Comparison of ENCODE assay signal across 8 cellular contexts in the genomic region with DNA sequence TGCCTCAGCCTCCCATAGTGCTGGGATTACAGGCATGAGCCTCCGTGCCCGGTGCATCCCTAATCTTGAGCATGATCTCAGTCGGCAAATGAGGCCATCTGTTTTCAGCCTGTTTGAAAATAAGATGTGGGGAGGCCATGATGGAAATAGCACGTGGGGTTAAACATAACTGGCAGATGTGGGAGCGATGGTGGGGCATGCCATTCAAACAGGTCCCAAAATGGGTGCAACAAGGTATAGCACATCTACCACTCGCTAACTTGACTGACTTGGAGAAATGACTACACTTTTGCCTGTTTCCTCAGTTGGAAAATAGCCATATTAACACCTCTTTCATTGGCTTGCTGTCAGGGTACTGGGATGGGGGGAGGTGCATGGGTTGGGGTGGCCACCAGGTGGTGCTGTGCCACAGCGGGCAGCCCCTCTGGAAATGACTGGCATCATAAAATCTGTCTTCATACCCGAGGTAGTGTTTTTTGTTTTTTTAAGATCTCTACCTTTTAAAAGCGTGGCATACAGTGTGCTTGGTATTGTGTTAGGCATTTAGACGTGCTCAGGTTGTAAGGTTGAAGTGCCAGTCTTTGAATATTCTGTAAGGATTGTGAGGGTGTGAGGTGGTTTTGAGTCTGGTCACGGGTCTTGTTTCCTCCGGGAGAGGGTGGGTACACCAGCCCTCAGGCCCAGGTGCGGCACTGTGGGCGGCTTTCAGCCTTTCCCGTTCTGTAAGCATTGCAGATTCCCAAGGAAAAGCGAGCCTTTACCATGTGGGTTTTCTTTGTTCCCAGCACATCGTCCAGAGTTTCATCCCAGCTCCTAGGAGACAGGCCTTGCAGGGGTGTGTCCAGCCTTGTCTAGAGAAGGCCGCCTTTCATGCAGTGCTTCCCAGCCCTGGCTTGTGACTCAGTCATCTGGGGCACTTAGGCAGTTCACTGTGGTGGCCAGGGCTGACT. TPM values are rescaled to one million over a fixed set of nuclear protein-coding genes. Genes with fewer than 3 reads are reported as not detected.
DNase-seq lines count a peak whose midpoint lies in the region; ATAC-seq, FAIRE-seq and TF ChIP-seq lines count a peak whose summit lies in the region.

No MANE protein-coding gene starts in this region.

- TF ChIP-seq CTCF in bronchial epithelial cell (IDR thresholded peaks at IDR 0.05; ENCODE audit: insufficient read depth, low read length, severe bottlenecking) = peak; percentile 96
- TF ChIP-seq CTCF in keratinocyte (optimal IDR thresholded peaks at IDR 0.05 in 1 of 3, IDR thresholded peaks at IDR 0.05 in 1 of 3, conservative IDR thresholded peaks at IDR 0.05 in 1 of 3; ENCODE audit: extremely low read depth in 1 of 3, insufficient read depth in 2 of 3, low read length in 3 of 3) = peak; percentile 93 to 99 (median 95)

- H3K27me3 ChIP-seq in bronchial epithelial cell (ENCODE audit: control insufficient read depth, insufficient read depth, low read length) (peaks cover 3% of the 10 kb centered on the region), keratinocyte (ENCODE audit: control insufficient read depth, extremely low read depth, insufficient read depth, low read length) (peaks cover 15% of the 10 kb centered on the region)

- H3K4me2 ChIP-seq in keratinocyte (ENCODE audit: control insufficient read depth, extremely low read depth, insufficient read depth, low read depth, low read length) = peak overlapping the region; percentile 8

- dilution Hi-C loops in keratinocyte (cut with MboI; ENCODE audit: extremely low pct_ligation_motif_present, low sequenced_read_pairs) = no loop called here

- peak overlapping the region; percentile 13 for H3K9ac ChIP-seq in keratinocyte (ENCODE audit: control insufficient read depth, extremely low read depth, insufficient read depth, low read length)

- peaks cover 33% of the 10 kb centered on the region for H3K79me2 ChIP-seq in keratinocyte (ENCODE audit: control insufficient read depth, insufficient read depth, low read length)

- H2AFZ ChIP-seq in keratinocyte (ENCODE audit: control insufficient read depth, low read length) = no peak overlapping the region

- no peak for ATAC-seq in HG02759 (IDR thresholded peaks at IDR 0.05; ENCODE audit: unreplicated experiment)

- H3K36me3 ChIP-seq in bronchial epithelial cell (ENCODE audit: control insufficient read depth, insufficient read depth, low read length) (peaks cover 15% of the 10 kb centered on the region), keratinocyte (ENCODE audit: control insufficient read depth in 2 of 2, extremely low read depth in 1 of 2, insufficient read depth in 2 of 2, low read length in 2 of 2) (peaks cover 14 to 48% of the 10 kb centered on the region in 2 experiments)

- DNase-seq in NCI-H748 (lab: John Stamatoyannopoulos, UW; ENCODE audit: unreplicated experiment) (peak; percentile 20), NCI-H748 treated with DMSO at 0.1 percent for 48 hours (lab: John Stamatoyannopoulos, UW) (no peak), NCI-H1694 (lab: John Stamatoyannopoulos, UW) (peak; percentile 90), bronchial epithelial cell (ENCODE audit: low read depth) (peak; percentile 53), keratinocyte (ENCODE audit: low read depth, low spot score) (no peak)
- peak; percentile 61 to 70 (median 66) for DNase-seq in activated CD4-positive, CD25-positive, alpha-beta regulatory T cell (lab: John Stamatoyannopoulos, UW)
- DNase-seq in stimulated activated CD4-positive, alpha-beta T cell treated with anti-CD3 and anti-CD28 coated beads, Interleukin-1b, Interleukin-23, amount 100 ng/mL, for 4 hours (ENCODE audit: low read depth in 2 of 2) = peak; percentile 68 to 70

- peaks cover 6% of the 10 kb centered on the region for H3K9me1 ChIP-seq in keratinocyte (ENCODE audit: control insufficient read depth, extremely low read depth, insufficient read depth, low read length)

- H3K4me3 ChIP-seq in bronchial epithelial cell (ENCODE audit: low read depth, low read length) = no peak overlapping the region
- no peak overlapping the region for H3K4me3 ChIP-seq in keratinocyte (ENCODE audit: control insufficient read depth in 2 of 3, extremely low read depth in 1 of 3, insufficient read depth in 2 of 3, low read depth in 1 of 3, low read length in 3 of 3)

- H3K4me1 ChIP-seq in keratinocyte (ENCODE audit: control insufficient read depth, extremely low read depth, insufficient read depth, low read length) = peaks cover 72% of the 10 kb centered on the region

- H4K20me1 ChIP-seq in keratinocyte (ENCODE audit: control insufficient read depth, extremely low read depth, insufficient read depth, low read length) = peaks cover 47% of the 10 kb centered on the region

- H3K27ac ChIP-seq in keratinocyte (ENCODE audit: control insufficient read depth, insufficient read depth, low read length) = peak overlapping the region; percentile 53

- H3K9me3 ChIP-seq in keratinocyte (ENCODE audit: control insufficient read depth, low read depth, low read length) = no peaks in the 10 kb centered on the region

- FAIRE-seq in bronchial epithelial cell (lab: Jason Lieb, UNC) (peak; percentile 64), keratinocyte (lab: Jason Lieb, UNC) (no peak)

RNA-seq across cellular contexts. Expression of a gene that starts 2.9 kb away (rescaled TPM):
- 1.3 and 2.4 TPM in 2 replicates for total RNA-seq in bronchial epithelial cell
- 2.2 to 8.5 TPM (median 3.7 TPM) in 3 replicates for polyA plus RNA-seq in keratinocyte
- 1.0 TPM for polyA plus RNA-seq in keratinocyte (2011; ENCODE audit: low read depth)
- polyA plus RNA-seq in keratinocyte (2011; cell fraction: cytosol; rRNA removed) = 2.6 and 3.8 TPM in 2 replicates
- 10.0 and 14.2 TPM in 2 replicates for polyA plus RNA-seq in keratinocyte (2011; cell fraction: nucleus; rRNA removed)
- 0.87 and 1.8 TPM in 2 replicates for polyA plus RNA-seq in keratinocyte (2012; ENCODE audit: low replicate concordance)
- polyA minus RNA-seq in keratinocyte = 5.1 to 18.0 TPM (median 7.6 TPM) in 3 replicates
- 10.2 TPM for polyA minus RNA-seq in keratinocyte (2011; cell fraction: cytosol; rRNA and poly(A)+ RNA removed)
- 8.2 and 28.0 TPM in 2 replicates for polyA minus RNA-seq in keratinocyte (2011; cell fraction: nucleus; rRNA and poly(A)+ RNA removed)

RNA-seq across cellular contexts. Expression of a gene that starts 7.0 kb away (rescaled TPM):
- total RNA-seq in bronchial epithelial cell = 436 and 2,898 TPM in 2 replicates
- 1,325 to 1,779 TPM (median 1,757 TPM) in 3 replicates for polyA plus RNA-seq in keratinocyte
- 1,281 TPM for polyA plus RNA-seq in keratinocyte (2011; ENCODE audit: low read depth)
- 2,311 and 2,376 TPM in 2 replicates for polyA plus RNA-seq in keratinocyte (2011; cell fraction: cytosol; rRNA removed)
- 433 and 579 TPM in 2 replicates for polyA plus RNA-seq in keratinocyte (2011; cell fraction: nucleus; rRNA removed)
- 4,284 and 4,511 TPM in 2 replicates for polyA plus RNA-seq in keratinocyte (2012; ENCODE audit: low replicate concordance)
- 114 to 1,718 TPM (median 1,157 TPM) in 3 replicates for polyA minus RNA-seq in keratinocyte
- polyA minus RNA-seq in keratinocyte (2011; cell fraction: cytosol; rRNA and poly(A)+ RNA removed) = 1,055 TPM
- 168 and 186 TPM in 2 replicates for polyA minus RNA-seq in keratinocyte (2011; cell fraction: nucleus; rRNA and poly(A)+ RNA removed)

Comparison
In these comparisons a context has a peak if more than half of its experiments do, and no peak if none do; other contexts are left out.
1. DNase-seq: peak in NCI-H748 (single experiment), NCI-H1694 (single experiment), activated CD4-positive, CD25-positive, alpha-beta regulatory T cell (4 of 4), bronchial epithelial cell (single experiment) and stimulated activated CD4-positive, alpha-beta T cell treated with anti-CD3 and anti-CD28 coated beads, Interleukin-1b, Interleukin-23, amount 100 ng/mL, for 4 hours (2 of 2); none in NCI-H748 treated with DMSO at 0.1 percent for 48 hours (single experiment) and keratinocyte (single experiment).